Comparison of ENCODE assay signal across 1 cellular context in genomic region chr16:75919664-75920063, GRCh38.
TF ChIP-seq lines count a peak whose summit lies in the region.

No MANE protein-coding gene starts in this region.

TF ChIP-seq in IMR-90, 13 proteins besides CTCF, POLR2A, EP300 and RAD21 (continued from another document):
- TF ChIP-seq NFE2L2 (IDR thresholded peaks at IDR 0.05; ENCODE audit: low read depth, low read length) (no peak), CEBPB (IDR thresholded peaks at IDR 0.05; ENCODE audit: low read depth, low read length) (no peak), BHLHE40 (IDR thresholded peaks at IDR 0.05; ENCODE audit: low read depth, low read length) (no peak)
